Comparison of ENCODE assay signal across 1 cellular context in genomic region chr21:37267269-37268185, GRCh38.
TF ChIP-seq lines count a peak whose summit lies in the region.

TSS of gene VPS26C (minus strand) at chr21:37267334. CDS start at chr21:37267294, 40 bp downstream.

TF ChIP-seq in K562, 482 proteins besides CTCF, POLR2A, EP300 and RAD21 (continued from another document and continues in another):
- TF ChIP-seq ZBTB40 (IDR thresholded peaks at IDR 0.05), result peak; percentile 98
- no peak for TF ChIP-seq ZBTB40 (CRISPR knock-in tag; IDR thresholded peaks at IDR 0.05)
- no peak for TF ChIP-seq NFE2L1 (tag; IDR thresholded peaks at IDR 0.05; ENCODE audit: borderline replicate concordance, low read depth)
- TF ChIP-seq KDM2B (CRISPR knock-in tag; IDR thresholded peaks at IDR 0.05), result 0 out of 2 replicates have a peak, but pooled peaks have one; percentile 14
- TF ChIP-seq NCOA4 (IDR thresholded peaks at IDR 0.05; ENCODE audit: partially characterized antibody), result no peak
- no peak for TF ChIP-seq IRF9 (tag; IDR thresholded peaks at IDR 0.05)
- no peak for TF ChIP-seq PYGO2 (tag; IDR thresholded peaks at IDR 0.05)
- no peak for TF ChIP-seq MLLT1 (IDR thresholded peaks at IDR 0.05)
- no peak for TF ChIP-seq EHMT2 (IDR thresholded peaks at IDR 0.05)
- TF ChIP-seq HINFP (tag; conservative IDR thresholded peaks at IDR 0.05; ENCODE audit: low read depth), result no peak
- no peak for TF ChIP-seq ZNF518B (CRISPR knock-in tag; IDR thresholded peaks at IDR 0.05)
- TF ChIP-seq ZNF253 (CRISPR knock-in tag; conservative IDR thresholded peaks at IDR 0.05), result no peak
- TF ChIP-seq YY1 (IDR thresholded peaks at IDR 0.05; ENCODE audit: borderline replicate concordance in 1 of 3, control insufficient read depth in 1 of 3, extremely low read depth in 1 of 3, insufficient read depth in 3 of 3, insufficient read length in 1 of 3, insufficient replicate concordance in 2 of 3, low read depth in 1 of 3, low read length in 2 of 3), result peak in 1 of 3 experiments; percentile 15
- no peak for TF ChIP-seq YBX1 (IDR thresholded peaks at IDR 0.05)
- TF ChIP-seq FOXP4 (CRISPR knock-in tag; IDR thresholded peaks at IDR 0.05; ENCODE audit: borderline replicate concordance), result 0 out of 2 replicates have a peak, but pooled peaks have one; percentile 13
- TF ChIP-seq HDGF (IDR thresholded peaks at IDR 0.05), result peak; percentile 90
- TF ChIP-seq ZNF740 (CRISPR knock-in tag; IDR thresholded peaks at IDR 0.05), result 0 out of 2 replicates have a peak, but pooled peaks have one; percentile 15
- TF ChIP-seq ZNF740 (tag; IDR thresholded peaks at IDR 0.05), result no peak
- peak; percentile 77; the same call in 1 of the 2 replicates for TF ChIP-seq ZNF143 (CRISPR knock-in tag; IDR thresholded peaks at IDR 0.05)
- TF ChIP-seq PTTG1 (tag; IDR thresholded peaks at IDR 0.05; ENCODE audit: low read depth), result no peak
- no peak for TF ChIP-seq ZNF239 (CRISPR knock-in tag; IDR thresholded peaks at IDR 0.05)
- TF ChIP-seq SAFB (IDR thresholded peaks at IDR 0.05; ENCODE audit: borderline replicate concordance, low read depth, low read length), result no peak
- TF ChIP-seq SAFB2 (IDR thresholded peaks at IDR 0.05; ENCODE audit: borderline replicate concordance, low read depth, low read length, severe bottlenecking), result no peak
- no peak for TF ChIP-seq COPS2 (conservative IDR thresholded peaks at IDR 0.05)
- peak; percentile 99 for TF ChIP-seq USF2 (CRISPR knock-in tag; IDR thresholded peaks at IDR 0.05)
- TF ChIP-seq GABPB1 (CRISPR knock-in tag; IDR thresholded peaks at IDR 0.05), result peak; percentile 98
- no peak; the same call in none of the 2 replicates for TF ChIP-seq ZKSCAN1 (IDR thresholded peaks at IDR 0.05; ENCODE audit: low read depth, low read length)
- no peak for TF ChIP-seq CREB5 (CRISPR knock-in tag; IDR thresholded peaks at IDR 0.05)
- TF ChIP-seq DLX4 (CRISPR knock-in tag; IDR thresholded peaks at IDR 0.05), result no peak
- peak; percentile 70 for TF ChIP-seq HMGN3 (IDR thresholded peaks at IDR 0.05; ENCODE audit: borderline replicate concordance, extremely low read depth, insufficient read length, low read depth, low read length)
